ENCODE assay signal across 1 cellular context in genomic region chr7:138460176-138460648, GRCh38.
TF ChIP-seq lines count a peak whose summit lies in the region.

Gene TRIM24, plus strand, starts transcription at chr7:138460259. Its CDS starts 290 bp downstream, at chr7:138460549.

TF ChIP-seq in K562, 482 proteins besides CTCF, POLR2A, EP300 and RAD21 (continued from another document and continues in another):
- TF ChIP-seq, protein P1, sequence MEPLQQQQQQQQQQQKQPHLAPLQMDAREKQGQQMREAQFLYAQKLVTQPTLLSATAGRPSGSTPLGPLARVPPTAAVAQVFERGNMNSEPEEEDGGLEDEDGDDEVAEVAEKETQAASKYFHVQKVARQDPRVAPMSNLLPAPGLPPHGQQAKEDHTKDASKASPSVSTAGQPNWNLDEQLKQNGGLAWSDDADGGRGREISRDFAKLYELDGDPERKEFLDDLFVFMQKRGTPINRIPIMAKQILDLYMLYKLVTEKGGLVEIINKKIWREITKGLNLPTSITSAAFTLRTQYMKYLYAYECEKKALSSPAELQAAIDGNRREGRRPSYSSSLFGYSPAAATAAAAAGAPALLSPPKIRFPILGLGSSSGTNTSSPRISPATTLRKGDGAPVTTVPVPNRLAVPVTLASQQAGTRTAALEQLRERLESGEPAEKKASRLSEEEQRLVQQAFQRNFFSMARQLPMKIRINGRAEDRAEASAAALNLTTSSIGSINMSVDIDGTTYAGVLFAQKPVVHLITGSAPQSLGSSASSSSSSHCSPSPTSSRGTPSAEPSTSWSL (CRISPR knock-in tag; IDR thresholded peaks at IDR 0.05; ENCODE audit: borderline replicate concordance) = peak; percentile 56; the same call in 1 of the 2 replicates
- no peak; the same call in 1 of the 2 replicates for TF ChIP-seq BHLHE40 (IDR thresholded peaks at IDR 0.05; ENCODE audit: low read length)
- no peak for TF ChIP-seq THRA (IDR thresholded peaks at IDR 0.05)
- no peak for TF ChIP-seq HDAC3 (IDR thresholded peaks at IDR 0.05; ENCODE audit: borderline replicate concordance, partially characterized antibody)
- no peak for TF ChIP-seq NFRKB (IDR thresholded peaks at IDR 0.05; ENCODE audit: low read depth)
- TF ChIP-seq DMBX1 (CRISPR knock-in tag; IDR thresholded peaks at IDR 0.05; ENCODE audit: borderline replicate concordance) = peak; percentile 43; the same call in 1 of the 2 replicates
- TF ChIP-seq ZBTB5 (IDR thresholded peaks at IDR 0.05) = no peak
- no peak for TF ChIP-seq ZNF717 (CRISPR knock-in tag; IDR thresholded peaks at IDR 0.05)
- peak; percentile 91 for TF ChIP-seq TAF1 (IDR thresholded peaks at IDR 0.05; ENCODE audit: control insufficient read depth, extremely low read depth, insufficient read depth, low read length, severe bottlenecking)
- TF ChIP-seq SFPQ (IDR thresholded peaks at IDR 0.05; ENCODE audit: low read depth, low read length) = no peak
- TF ChIP-seq ARID3A (IDR thresholded peaks at IDR 0.05; ENCODE audit: borderline replicate concordance, low read depth, low read length) = no peak
- no peak for TF ChIP-seq C11orf30 (IDR thresholded peaks at IDR 0.05; ENCODE audit: low read depth)
- TF ChIP-seq, protein P2, sequence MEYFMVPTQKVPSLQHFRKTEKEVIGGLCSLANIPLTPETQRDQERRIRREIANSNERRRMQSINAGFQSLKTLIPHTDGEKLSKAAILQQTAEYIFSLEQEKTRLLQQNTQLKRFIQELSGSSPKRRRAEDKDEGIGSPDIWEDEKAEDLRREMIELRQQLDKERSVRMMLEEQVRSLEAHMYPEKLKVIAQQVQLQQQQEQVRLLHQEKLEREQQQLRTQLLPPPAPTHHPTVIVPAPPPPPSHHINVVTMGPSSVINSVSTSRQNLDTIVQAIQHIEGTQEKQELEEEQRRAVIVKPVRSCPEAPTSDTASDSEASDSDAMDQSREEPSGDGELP (CRISPR knock-in tag; IDR thresholded peaks at IDR 0.05; ENCODE audit: borderline replicate concordance) = peak; percentile 74; the same call in 1 of the 2 replicates
- no peak for TF ChIP-seq MTF1 (CRISPR knock-in tag; IDR thresholded peaks at IDR 0.05; ENCODE audit: borderline replicate concordance)
- TF ChIP-seq PTBP1 (IDR thresholded peaks at IDR 0.05; ENCODE audit: low read depth, low read length) = no peak
- peak; percentile 35 for TF ChIP-seq RBM22 (IDR thresholded peaks at IDR 0.05; ENCODE audit: low read depth, low read length, poor library complexity, severe bottlenecking)
- TF ChIP-seq SRSF7 (optimal IDR thresholded peaks at IDR 0.05; ENCODE audit: low read depth, low read length) = no peak
- peak; percentile 15 for TF ChIP-seq NEUROD1 (IDR thresholded peaks at IDR 0.05; ENCODE audit: borderline replicate concordance, low read depth, low read length, partially characterized antibody)
- no peak for TF ChIP-seq SMAD2 (IDR thresholded peaks at IDR 0.05; ENCODE audit: low read depth, low read length)
- TF ChIP-seq ZSCAN32 (CRISPR knock-in tag; IDR thresholded peaks at IDR 0.05) = no peak
- TF ChIP-seq NR1H2 (CRISPR knock-in tag; IDR thresholded peaks at IDR 0.05) = no peak
- TF ChIP-seq ZBTB33 (CRISPR knock-in tag; IDR thresholded peaks at IDR 0.05) = no peak; the same call in 1 of the 2 replicates
- no peak for TF ChIP-seq BACH1 (tag; IDR thresholded peaks at IDR 0.05)
- TF ChIP-seq SNRNP70 (optimal IDR thresholded peaks at IDR 0.05; ENCODE audit: low read depth, low read length) = no peak
- TF ChIP-seq FOXA1 (IDR thresholded peaks at IDR 0.05; ENCODE audit: borderline replicate concordance) = no peak
- no peak for TF ChIP-seq ZNF277 (CRISPR knock-in tag; IDR thresholded peaks at IDR 0.05; ENCODE audit: borderline replicate concordance)
- TF ChIP-seq NCOA6 (IDR thresholded peaks at IDR 0.05) = no peak
- peak in 2 of 3 experiments; percentile 58 for TF ChIP-seq YY1 (IDR thresholded peaks at IDR 0.05; ENCODE audit: borderline replicate concordance in 1 of 3, control insufficient read depth in 1 of 3, extremely low read depth in 1 of 3, insufficient read depth in 3 of 3, insufficient read length in 1 of 3, insufficient replicate concordance in 2 of 3, low read depth in 1 of 3, low read length in 2 of 3)
- no peak for TF ChIP-seq ZNF121 (CRISPR knock-in tag; conservative IDR thresholded peaks at IDR 0.05)
- TF ChIP-seq, protein P3, sequence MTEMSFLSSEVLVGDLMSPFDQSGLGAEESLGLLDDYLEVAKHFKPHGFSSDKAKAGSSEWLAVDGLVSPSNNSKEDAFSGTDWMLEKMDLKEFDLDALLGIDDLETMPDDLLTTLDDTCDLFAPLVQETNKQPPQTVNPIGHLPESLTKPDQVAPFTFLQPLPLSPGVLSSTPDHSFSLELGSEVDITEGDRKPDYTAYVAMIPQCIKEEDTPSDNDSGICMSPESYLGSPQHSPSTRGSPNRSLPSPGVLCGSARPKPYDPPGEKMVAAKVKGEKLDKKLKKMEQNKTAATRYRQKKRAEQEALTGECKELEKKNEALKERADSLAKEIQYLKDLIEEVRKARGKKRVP (CRISPR knock-in tag; IDR thresholded peaks at IDR 0.05) = no peak
- TF ChIP-seq ARID2 (IDR thresholded peaks at IDR 0.05) = no peak
- TF ChIP-seq SPI1 (IDR thresholded peaks at IDR 0.05; ENCODE audit: borderline replicate concordance, low read depth, low read length) = no peak
- peak; percentile 94 for TF ChIP-seq KDM5B (IDR thresholded peaks at IDR 0.05; ENCODE audit: insufficient replicate concordance, low read depth, low read length)
- TF ChIP-seq ZNF253 (CRISPR knock-in tag; conservative IDR thresholded peaks at IDR 0.05) = no peak
- TF ChIP-seq, protein P4, sequence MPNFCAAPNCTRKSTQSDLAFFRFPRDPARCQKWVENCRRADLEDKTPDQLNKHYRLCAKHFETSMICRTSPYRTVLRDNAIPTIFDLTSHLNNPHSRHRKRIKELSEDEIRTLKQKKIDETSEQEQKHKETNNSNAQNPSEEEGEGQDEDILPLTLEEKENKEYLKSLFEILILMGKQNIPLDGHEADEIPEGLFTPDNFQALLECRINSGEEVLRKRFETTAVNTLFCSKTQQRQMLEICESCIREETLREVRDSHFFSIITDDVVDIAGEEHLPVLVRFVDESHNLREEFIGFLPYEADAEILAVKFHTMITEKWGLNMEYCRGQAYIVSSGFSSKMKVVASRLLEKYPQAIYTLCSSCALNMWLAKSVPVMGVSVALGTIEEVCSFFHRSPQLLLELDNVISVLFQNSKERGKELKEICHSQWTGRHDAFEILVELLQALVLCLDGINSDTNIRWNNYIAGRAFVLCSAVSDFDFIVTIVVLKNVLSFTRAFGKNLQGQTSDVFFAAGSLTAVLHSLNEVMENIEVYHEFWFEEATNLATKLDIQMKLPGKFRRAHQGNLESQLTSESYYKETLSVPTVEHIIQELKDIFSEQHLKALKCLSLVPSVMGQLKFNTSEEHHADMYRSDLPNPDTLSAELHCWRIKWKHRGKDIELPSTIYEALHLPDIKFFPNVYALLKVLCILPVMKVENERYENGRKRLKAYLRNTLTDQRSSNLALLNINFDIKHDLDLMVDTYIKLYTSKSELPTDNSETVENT (CRISPR knock-in tag; IDR thresholded peaks at IDR 0.05) = peak; percentile 93
- peak in 1 of 2 experiments; percentile 69; a peak in 1 of 4 replicates for TF ChIP-seq FOXA3 (CRISPR knock-in tag; conservative IDR thresholded peaks at IDR 0.05 in 1 of 2, IDR thresholded peaks at IDR 0.05 in 1 of 2)
- TF ChIP-seq RBM25 (IDR thresholded peaks at IDR 0.05; ENCODE audit: low read depth, low read length, severe bottlenecking) = no peak
- TF ChIP-seq, protein P5, sequence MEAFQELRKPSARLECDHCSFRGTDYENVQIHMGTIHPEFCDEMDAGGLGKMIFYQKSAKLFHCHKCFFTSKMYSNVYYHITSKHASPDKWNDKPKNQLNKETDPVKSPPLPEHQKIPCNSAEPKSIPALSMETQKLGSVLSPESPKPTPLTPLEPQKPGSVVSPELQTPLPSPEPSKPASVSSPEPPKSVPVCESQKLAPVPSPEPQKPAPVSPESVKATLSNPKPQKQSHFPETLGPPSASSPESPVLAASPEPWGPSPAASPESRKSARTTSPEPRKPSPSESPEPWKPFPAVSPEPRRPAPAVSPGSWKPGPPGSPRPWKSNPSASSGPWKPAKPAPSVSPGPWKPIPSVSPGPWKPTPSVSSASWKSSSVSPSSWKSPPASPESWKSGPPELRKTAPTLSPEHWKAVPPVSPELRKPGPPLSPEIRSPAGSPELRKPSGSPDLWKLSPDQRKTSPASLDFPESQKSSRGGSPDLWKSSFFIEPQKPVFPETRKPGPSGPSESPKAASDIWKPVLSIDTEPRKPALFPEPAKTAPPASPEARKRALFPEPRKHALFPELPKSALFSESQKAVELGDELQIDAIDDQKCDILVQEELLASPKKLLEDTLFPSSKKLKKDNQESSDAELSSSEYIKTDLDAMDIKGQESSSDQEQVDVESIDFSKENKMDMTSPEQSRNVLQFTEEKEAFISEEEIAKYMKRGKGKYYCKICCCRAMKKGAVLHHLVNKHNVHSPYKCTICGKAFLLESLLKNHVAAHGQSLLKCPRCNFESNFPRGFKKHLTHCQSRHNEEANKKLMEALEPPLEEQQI (IDR thresholded peaks at IDR 0.05) = no peak
- peak; percentile 62; the same call in 1 of the 2 replicates for TF ChIP-seq SMAD3 (CRISPR knock-in tag; conservative IDR thresholded peaks at IDR 0.05)
- no peak for TF ChIP-seq HDGF (IDR thresholded peaks at IDR 0.05)
- TF ChIP-seq ZFP30 (CRISPR knock-in tag; IDR thresholded peaks at IDR 0.05; ENCODE audit: borderline replicate concordance) = no peak
